In the genomic region with DNA sequence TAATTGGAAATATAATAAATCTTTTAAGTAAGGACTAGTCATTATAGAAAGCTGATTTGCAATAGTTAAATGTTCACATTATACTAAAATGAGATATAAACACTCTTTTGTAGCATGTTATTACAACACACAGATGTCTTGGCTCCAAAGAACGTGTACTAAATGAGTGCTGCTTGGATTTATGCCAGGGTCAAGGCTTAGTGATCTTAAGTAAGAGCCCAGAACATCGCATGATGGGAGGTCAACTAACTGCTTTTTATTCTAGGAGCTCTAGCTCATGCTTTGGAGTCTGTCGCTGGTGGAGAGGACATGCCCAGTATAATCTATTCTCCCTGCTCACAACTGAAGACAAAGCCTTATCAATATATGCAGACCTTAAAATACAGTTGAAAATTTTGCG, we compare ENCODE assay signal across 1 cellular context.
TF ChIP-seq lines count a peak whose summit lies in the region.

No MANE protein-coding gene starts in this region.

TF ChIP-seq in IMR-90, 13 proteins besides CTCF, POLR2A, EP300 and RAD21 (continued from another document):
- TF ChIP-seq CEBPB (IDR thresholded peaks at IDR 0.05; ENCODE audit: low read depth, low read length): no peak
- no peak for TF ChIP-seq FOS (IDR thresholded peaks at IDR 0.05; ENCODE audit: low read depth, low read length)
- TF ChIP-seq, protein P1, sequence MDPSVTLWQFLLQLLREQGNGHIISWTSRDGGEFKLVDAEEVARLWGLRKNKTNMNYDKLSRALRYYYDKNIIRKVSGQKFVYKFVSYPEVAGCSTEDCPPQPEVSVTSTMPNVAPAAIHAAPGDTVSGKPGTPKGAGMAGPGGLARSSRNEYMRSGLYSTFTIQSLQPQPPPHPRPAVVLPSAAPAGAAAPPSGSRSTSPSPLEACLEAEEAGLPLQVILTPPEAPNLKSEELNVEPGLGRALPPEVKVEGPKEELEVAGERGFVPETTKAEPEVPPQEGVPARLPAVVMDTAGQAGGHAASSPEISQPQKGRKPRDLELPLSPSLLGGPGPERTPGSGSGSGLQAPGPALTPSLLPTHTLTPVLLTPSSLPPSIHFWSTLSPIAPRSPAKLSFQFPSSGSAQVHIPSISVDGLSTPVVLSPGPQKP (IDR thresholded peaks at IDR 0.05; ENCODE audit: borderline replicate concordance, low read depth, low read length): no peak
- no peak for TF ChIP-seq MAZ (IDR thresholded peaks at IDR 0.05; ENCODE audit: borderline replicate concordance, low read depth, low read length)
- TF ChIP-seq MAFK (IDR thresholded peaks at IDR 0.05; ENCODE audit: low read depth, low read length): no peak
